8 cellular contexts compared by ENCODE assay signal in genomic region chrX:40267334-40268118, GRCh38.
DNase-seq lines count a peak whose midpoint lies in the region; ATAC-seq and TF ChIP-seq lines count a peak whose summit lies in the region.

No MANE protein-coding gene starts in this region.

- intact Hi-C loops in gastrocnemius medialis (cut with DNase I; ENCODE audit: low total_unique reads): loop anchor here (2.0 to 10.0 kb wide), 3 partner anchors 93 to 453 kb away; partner anchors contain the start of gene BCOR

- H3K4me3 ChIP-seq in SK-N-SH (ENCODE audit: low read depth in 2 of 2, low read length in 1 of 2) (no peak overlapping the region), SJCRH30 (peak overlapping the region; percentile 53), gastrocnemius medialis (peak overlapping the region; percentile 49 to 59 (median 52))

- TF ChIP-seq EP300 in SK-N-SH (IDR thresholded peaks at IDR 0.05; ENCODE audit: borderline replicate concordance in 1 of 2, low read depth in 1 of 2, low read length in 1 of 2): no peak

- no peak for TF ChIP-seq POLR2A in gastrocnemius medialis (IDR thresholded peaks at IDR 0.05)

- CTCF ChIA-PET in SK-N-SH (lab: Yijun Ruan, JAX): interaction anchor here (0.5 to 1.7 kb wide), 13 partner anchors 8 to 1024 kb away, joined by 3 to 6 read pairs (median 3); no protein-coding TSS in a partner anchor

- no peaks in the 10 kb centered on the region for H3K9me3 ChIP-seq in SK-N-SH
- H3K9me3 ChIP-seq in SJCRH30 (replicated peaks): no peaks in the 10 kb centered on the region
- no peaks in the 10 kb centered on the region for H3K9me3 ChIP-seq in gastrocnemius medialis

- DNase-seq in SK-N-SH: no peak
- peak; percentile 64 to 68 for DNase-seq in SJCRH30
- no peak for DNase-seq in foreskin keratinocyte
- peak in 1 of 2 donors; percentile 13 for DNase-seq in gastrocnemius medialis
- DNase-seq in COLO668 (lab: John Stamatoyannopoulos, UW; ENCODE audit: unreplicated experiment): no peak
- no peak for DNase-seq in NCI-H524 treated with DMSO at 0.1 percent for 48 hours (lab: John Stamatoyannopoulos, UW)

- ATAC-seq in SK-N-SH treated with all-trans-retinoic acid at 6 μM for 48 hours (no peak; the same call in 2 of the 3 replicates), foreskin keratinocyte (peak; percentile 11), gastrocnemius medialis (peak; percentile 36 to 41), HG03442 (IDR thresholded peaks at IDR 0.05; ENCODE audit: unreplicated experiment) (no peak)

- H3F3A ChIP-seq in SK-N-SH (replicated peaks; ENCODE audit: insufficient read depth): no peaks in the 10 kb centered on the region

- H4K20me1 ChIP-seq in SK-N-SH (ENCODE audit: insufficient read depth): no peaks in the 10 kb centered on the region

- H3K27me3 ChIP-seq in SK-N-SH (ENCODE audit: insufficient read depth): peaks cover 8% of the 10 kb centered on the region; the same call in 1 of the 2 replicates
- no peaks in the 10 kb centered on the region for H3K27me3 ChIP-seq in SJCRH30
- H3K27me3 ChIP-seq in foreskin keratinocyte: no peaks in the 10 kb centered on the region
- no peaks in the 10 kb centered on the region for H3K27me3 ChIP-seq in gastrocnemius medialis

- in situ Hi-C loops in gastrocnemius medialis (cut with MboI; ENCODE audit: low sequenced_read_pairs in 4 of 4): loop anchor here in 3 of 4 donors (10.0 to 25.0 kb wide), 4 partner anchors 430 to 543 kb away; no protein-coding TSS in a partner anchor

- H3K9me2 ChIP-seq in SK-N-SH: no peaks in the 10 kb centered on the region

- TF ChIP-seq CTCF in SK-N-SH (IDR thresholded peaks at IDR 0.05) (no peak), foreskin keratinocyte (conservative IDR thresholded peaks at IDR 0.05) (no peak), gastrocnemius medialis (IDR thresholded peaks at IDR 0.05 in 4 of 5, conservative IDR thresholded peaks at IDR 0.05 in 1 of 5) (peak in 1 of 5 experiments; percentile 3)

- H2AFZ ChIP-seq in SK-N-SH (ENCODE audit: low read depth): no peak overlapping the region

- H3K9ac ChIP-seq in SK-N-SH: no peak overlapping the region

- TF ChIP-seq RAD21 in SK-N-SH (IDR thresholded peaks at IDR 0.05; ENCODE audit: low read length): no peak

- H3K36me3 ChIP-seq in SK-N-SH (replicated peaks in 1 of 2; ENCODE audit: control insufficient read depth in 1 of 2, insufficient read depth in 2 of 2, low read length in 1 of 2) (no peaks in the 10 kb centered on the region), SJCRH30 (no peaks in the 10 kb centered on the region), gastrocnemius medialis (no peaks in the 10 kb centered on the region)

- POLR2A ChIA-PET in SK-N-SH (lab: Yijun Ruan, JAX): interaction anchor here (0.6 to 1.6 kb wide), 2 partner anchors 91 to 454 kb away, joined by 3 to 6 read pairs; no protein-coding TSS in a partner anchor

- H3K27ac ChIP-seq in SK-N-SH (ENCODE audit: low read depth in 2 of 2, low read length in 1 of 2): peak overlapping the region in 1 of 2 experiments; percentile 71; a peak in 2 of 4 replicates
- H3K27ac ChIP-seq in SJCRH30: peak overlapping the region; percentile 98
- H3K27ac ChIP-seq in foreskin keratinocyte: no peak overlapping the region
- peak overlapping the region; percentile 6 to 60 (median 54) for H3K27ac ChIP-seq in gastrocnemius medialis

- 46% methylated on average over 23 of the region's 29 CpGs for WGBS in SK-N-SH (ENCODE audit: low lambda C conversion rate)

- H3K4me1 ChIP-seq in SK-N-SH (ENCODE audit: control insufficient read depth in 1 of 2, insufficient read depth in 2 of 2, low read depth in 1 of 2, low read length in 1 of 2): peaks cover 0 to 22% of the 10 kb centered on the region in 2 experiments; a peak in 1 of 4 replicates
- H3K4me1 ChIP-seq in SJCRH30: peaks cover 9% of the 10 kb centered on the region; the same call in 1 of the 2 replicates
- H3K4me1 ChIP-seq in foreskin keratinocyte: peaks cover 5% of the 10 kb centered on the region
- no peaks in the 10 kb centered on the region for H3K4me1 ChIP-seq in gastrocnemius medialis

- peak overlapping the region; percentile 71; the same call in 1 of the 2 replicates for H3K4me2 ChIP-seq in SK-N-SH

- no peaks in the 10 kb centered on the region for H3K79me2 ChIP-seq in SK-N-SH (ENCODE audit: insufficient read depth)

TF ChIP-seq in SK-N-SH, 30 proteins besides CTCF, POLR2A, EP300 and RAD21 (continues in another document):
- TF ChIP-seq NRF1 (IDR thresholded peaks at IDR 0.05; ENCODE audit: low read depth, low read length) (no peak), RXRA (IDR thresholded peaks at IDR 0.05; ENCODE audit: borderline replicate concordance, low read depth) (no peak), USF1 (IDR thresholded peaks at IDR 0.05; ENCODE audit: borderline replicate concordance, low read depth) (no peak), PBX3 (IDR thresholded peaks at IDR 0.05) (no peak), JUND (IDR thresholded peaks at IDR 0.05) (no peak), GABPA (IDR thresholded peaks at IDR 0.05; ENCODE audit: low read depth) (no peak), FOSL2 (IDR thresholded peaks at IDR 0.05; ENCODE audit: borderline replicate concordance, low read depth) (no peak), RFX5 (IDR thresholded peaks at IDR 0.05; ENCODE audit: low read length) (no peak), TEAD4 (IDR thresholded peaks at IDR 0.05; ENCODE audit: borderline replicate concordance, insufficient read depth) (no peak), FOXJ3 (CRISPR knock-in tag; IDR thresholded peaks at IDR 0.05) (no peak), MXI1 (IDR thresholded peaks at IDR 0.05; ENCODE audit: low read depth, low read length) (no peak), NFIC (IDR thresholded peaks at IDR 0.05; ENCODE audit: borderline replicate concordance) (no peak)

TF ChIP-seq in SK-N-SH treated with all-trans-retinoic acid at 6 μM for 48 hours, 23 proteins besides CTCF, POLR2A, EP300 and RAD21 (continues in another document):
- TF ChIP-seq TOX (CRISPR knock-in tag; IDR thresholded peaks at IDR 0.05; ENCODE audit: borderline replicate concordance): no peak
- TF ChIP-seq CREB5 (CRISPR knock-in tag; IDR thresholded peaks at IDR 0.05; ENCODE audit: low read depth): no peak
- no peak for TF ChIP-seq GLIS3 (CRISPR knock-in tag; IDR thresholded peaks at IDR 0.05)
- no peak for TF ChIP-seq ZNF565 (CRISPR knock-in tag; conservative IDR thresholded peaks at IDR 0.05; ENCODE audit: low read depth)
- TF ChIP-seq TSHZ2 (CRISPR knock-in tag; IDR thresholded peaks at IDR 0.05): no peak
- no peak for TF ChIP-seq POU6F1 (CRISPR knock-in tag; IDR thresholded peaks at IDR 0.05; ENCODE audit: borderline replicate concordance, low read depth)

Comparison
In these comparisons a context has a peak if more than half of its experiments do, and no peak if none do; other contexts are left out.
1. DNase-seq: peak in SJCRH30 (2 of 2); none in SK-N-SH (single experiment), foreskin keratinocyte (0 of 2), COLO668 (single experiment) and NCI-H524 treated with DMSO at 0.1 percent for 48 hours (single experiment).
2. H3K4me3 ChIP-seq: peak in SJCRH30 (single experiment) and gastrocnemius medialis (4 of 4); none in SK-N-SH (0 of 2).
3. ATAC-seq: peak in foreskin keratinocyte (single experiment) and gastrocnemius medialis (2 of 2); none in SK-N-SH treated with all-trans-retinoic acid at 6 μM for 48 hours (single experiment) and HG03442 (single experiment).